9 cellular contexts compared by ENCODE assay signal in genomic region chr6:81241717-81242116, GRCh38.
DNase-seq lines count a peak whose midpoint lies in the region; ATAC-seq and TF ChIP-seq lines count a peak whose summit lies in the region.
"Had no signal": no experiment of that assay in that cellular context is flagged by ENCODE, and none has a peak within 500 bp of the region (broad histone marks: within the 10 kb centered on the region; RNA-seq: fewer than 3 reads in every experiment).

No MANE protein-coding gene starts in this region.

- H3K27me3 ChIP-seq in right atrium auricular region = no peaks in the 10 kb centered on the region
- H3K27me3 ChIP-seq in OCI-LY1 (ENCODE audit: insufficient read depth, low read length) = no peaks in the 10 kb centered on the region

- no peaks in the 10 kb centered on the region for H3K27me3 Mint-ChIP-seq in type B pancreatic cell
- H3K27me3 Mint-ChIP-seq: naive B cell had no signal

- no peak overlapping the region for H3K4me3 Mint-ChIP-seq in type B pancreatic cell
- H3K4me3 Mint-ChIP-seq: naive B cell had no signal

- no peaks in the 10 kb centered on the region for H3K4me1 Mint-ChIP-seq in type B pancreatic cell (ENCODE audit: unreplicated experiment)
- H3K4me1 Mint-ChIP-seq: naive B cell had no signal

- no peak for DNase-seq in Right ventricle myocardium superior
- no peak for DNase-seq in right atrium auricular region (ENCODE audit: low spot score)
- peak; percentile 78 for DNase-seq in fibroblast of the aortic adventitia (ENCODE audit: low read depth)
- DNase-seq in type B pancreatic cell (ENCODE audit: extremely low spot score, unreplicated experiment) = no peak
- no peak for DNase-seq in GDM1 (lab: John Stamatoyannopoulos, UW)
- DNase-seq in inferior parietal cortex (ENCODE audit: extremely low spot score) = no peak
- DNase-seq in activated CD4-positive, alpha-beta T cell treated with anti-CD3 and anti-CD28 coated beads for 4 hours = no peak
- DNase-seq: naive B cell had no signal

- no peaks in the 10 kb centered on the region for H3F3A ChIP-seq in OCI-LY1 (ENCODE audit: insufficient read depth, low read length)

- H4K20me1 ChIP-seq in OCI-LY1 (ENCODE audit: insufficient read depth, low read length) = no peaks in the 10 kb centered on the region

- no peak overlapping the region for H3K9ac ChIP-seq in OCI-LY1 (ENCODE audit: low read length)

- no peaks in the 10 kb centered on the region for H3K9me2 ChIP-seq in OCI-LY1 (ENCODE audit: low read depth, low read length)

- H3K36me3 Mint-ChIP-seq in type B pancreatic cell = no peaks in the 10 kb centered on the region
- H3K36me3 Mint-ChIP-seq: naive B cell had no signal

- H3K9me3 ChIP-seq in right atrium auricular region (peaks cover 0 to 8% of the 10 kb centered on the region in 2 donors), OCI-LY1 (ENCODE audit: low read length) (no peaks in the 10 kb centered on the region)

- no peaks in the 10 kb centered on the region for H3K36me3 ChIP-seq in right atrium auricular region
- H3K36me3 ChIP-seq in OCI-LY1 (ENCODE audit: insufficient read depth, low read length) = no peaks in the 10 kb centered on the region

- H2AFZ ChIP-seq in OCI-LY1 (ENCODE audit: low read length) = no peak overlapping the region

- peaks cover 3% of the 10 kb centered on the region for H3K9me3 Mint-ChIP-seq in type B pancreatic cell

- peak; percentile 71 for ATAC-seq in Right ventricle myocardium superior (ENCODE audit: poor library complexity)

- no peak overlapping the region for H3K4me2 ChIP-seq in OCI-LY1 (ENCODE audit: low read length)

- H3K4me3 ChIP-seq in right atrium auricular region (no peak overlapping the region), OCI-LY1 (ENCODE audit: low read depth, low read length, poor library complexity, severe bottlenecking) (no peak overlapping the region), fibroblast of the aortic adventitia (ENCODE audit: low read depth, low read length) (no peak overlapping the region)

- H3K4me1 ChIP-seq in right atrium auricular region (no peaks in the 10 kb centered on the region), OCI-LY1 (ENCODE audit: insufficient read depth, low read length, severe bottlenecking) (no peaks in the 10 kb centered on the region)

- TF ChIP-seq CTCF in right atrium auricular region (IDR thresholded peaks at IDR 0.05) (peak in 1 of 2 donors; percentile 57), OCI-LY1 (IDR thresholded peaks at IDR 0.05; ENCODE audit: low read length) (peak; percentile 25; the same call in 1 of the 2 replicates), fibroblast of the aortic adventitia (IDR thresholded peaks at IDR 0.05; ENCODE audit: insufficient read depth, low read length) (peak; percentile 56), type B pancreatic cell (conservative IDR thresholded peaks at IDR 0.05) (peak; percentile 68)

- no peak overlapping the region for H3K27ac Mint-ChIP-seq in type B pancreatic cell
- H3K27ac Mint-ChIP-seq: naive B cell had no signal

- H3K27ac ChIP-seq in right atrium auricular region (no peak overlapping the region), OCI-LY1 (ENCODE audit: low read depth, low read length, poor library complexity, severe bottlenecking) (no peak overlapping the region)

- intact Hi-C loops in Right ventricle myocardium superior (cut with DNase I) = loop anchor here (10.0 kb wide), 1 partner anchor 223 kb away; no protein-coding TSS in a partner anchor

- H3K79me2 ChIP-seq in OCI-LY1 (ENCODE audit: insufficient read depth, low read length) = no peaks in the 10 kb centered on the region
